In the genomic region with DNA sequence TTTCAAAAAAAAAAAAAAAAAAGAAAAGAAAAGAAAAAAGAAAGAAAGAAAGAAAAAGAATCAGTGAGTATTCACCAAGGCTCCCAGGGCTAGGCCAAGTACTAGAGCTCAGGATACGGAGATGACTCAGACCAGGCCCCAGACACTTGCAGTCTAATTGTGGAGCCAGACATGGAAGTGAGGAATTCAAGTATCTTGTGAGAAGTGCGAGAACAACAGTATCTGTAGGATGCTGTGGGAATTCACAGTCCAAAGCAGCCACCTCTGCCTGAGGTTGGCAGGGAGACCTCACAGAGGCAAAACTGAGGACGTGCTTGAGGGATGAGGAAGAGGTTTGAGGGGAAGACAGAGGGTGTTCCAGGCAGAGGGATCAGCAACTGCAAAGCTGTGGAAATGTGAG, we compare ENCODE assay signal across 1 cellular context.
TF ChIP-seq lines count a peak whose summit lies in the region.

No MANE protein-coding gene starts in this region.

TF ChIP-seq in GM12891, 5 proteins besides CTCF, POLR2A, EP300 and RAD21:
- TF ChIP-seq TAF1 (IDR thresholded peaks at IDR 0.05; ENCODE audit: low read depth, low read length), result no peak
- no peak for TF ChIP-seq PAX5 (IDR thresholded peaks at IDR 0.05; ENCODE audit: insufficient read depth, low read length, severe bottlenecking)
- TF ChIP-seq POLR2AphosphoS5 (IDR thresholded peaks at IDR 0.05; ENCODE audit: low read depth, low read length), result no peak
- TF ChIP-seq SPI1 (IDR thresholded peaks at IDR 0.05; ENCODE audit: low read depth, low read length), result no peak
- TF ChIP-seq POU2F2 (IDR thresholded peaks at IDR 0.05; ENCODE audit: low read depth, low read length), result no peak
